Comparison of ENCODE assay signal across 16 cellular contexts in the genomic region with DNA sequence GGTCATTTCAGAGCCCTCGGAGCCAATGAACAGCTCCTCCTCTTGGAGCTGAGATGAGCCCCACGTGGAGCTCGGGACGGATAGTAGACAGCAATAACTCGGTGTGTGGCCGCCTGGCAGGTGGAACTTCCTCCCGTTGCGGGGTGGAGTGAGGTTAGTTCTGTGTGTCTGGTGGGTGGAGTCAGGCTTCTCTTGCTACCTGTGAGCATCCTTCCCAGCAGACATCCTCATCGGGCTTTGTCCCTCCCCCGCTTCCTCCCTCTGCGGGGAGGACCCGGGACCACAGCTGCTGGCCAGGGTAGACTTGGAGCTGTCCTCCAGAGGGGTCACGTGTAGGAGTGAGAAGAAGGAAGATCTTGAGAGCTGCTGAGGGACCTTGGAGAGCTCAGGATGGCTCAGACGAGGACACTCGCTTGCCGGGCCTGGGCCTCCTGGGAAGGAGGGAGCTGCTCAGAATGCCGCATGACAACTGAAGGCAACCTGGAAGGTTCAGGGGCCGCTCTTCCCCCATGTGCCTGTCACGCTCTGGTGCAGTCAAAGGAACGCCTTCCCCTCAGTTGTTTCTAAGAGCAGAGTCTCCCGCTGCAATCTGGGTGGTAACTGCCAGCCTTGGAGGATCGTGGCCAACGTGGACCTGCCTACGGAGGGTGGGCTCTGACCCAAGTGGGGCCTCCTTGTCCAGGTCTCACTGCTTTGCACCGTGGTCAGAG. TPM values are rescaled to one million over a fixed set of nuclear protein-coding genes. Genes with fewer than 3 reads are reported as not detected.
DNase-seq lines count a peak whose midpoint lies in the region; ATAC-seq lines count a peak whose summit lies in the region.
"Had no signal": no experiment of that assay in that cellular context is flagged by ENCODE, and none has a peak within 500 bp of the region (broad histone marks: within the 10 kb centered on the region; RNA-seq: fewer than 3 reads in every experiment).

No MANE protein-coding gene starts in this region.

- no peak overlapping the region for H3K4me3 Mint-ChIP-seq in T-helper 1 cell treated with Interleukin-12 subunit alpha and Interleukin-12 subunit beta and Interleukin-4 antibody, amounts not matched to agents 30 μg/mL and 1 μg/mL, for 36 hours
- H3K4me3 Mint-ChIP-seq in CD8-positive, alpha-beta memory T cell: no peak overlapping the region
- H3K4me3 Mint-ChIP-seq in T-helper 17 cell: no peak overlapping the region

- peaks cover 4% of the 10 kb centered on the region for H3K36me3 Mint-ChIP-seq in T-helper 1 cell treated with Interleukin-12 subunit alpha and Interleukin-12 subunit beta and Interleukin-4 antibody, amounts not matched to agents 30 μg/mL and 1 μg/mL, for 36 hours (ENCODE audit: low read depth)
- H3K36me3 Mint-ChIP-seq in CD8-positive, alpha-beta memory T cell: peaks cover 0 to 42% (median 0%) of the 10 kb centered on the region in 3 donors
- H3K36me3 Mint-ChIP-seq in T-helper 17 cell (ENCODE audit: low read depth): peaks cover 2% of the 10 kb centered on the region

- no peak overlapping the region for H3K4me3 ChIP-seq in CD8-positive, alpha-beta memory T cell (ENCODE audit: low read length)
- H3K4me3 ChIP-seq: lung, stomach had no signal

- H3K36me3 ChIP-seq in CD8-positive, alpha-beta memory T cell (ENCODE audit: insufficient read depth, low read length): no peaks in the 10 kb centered on the region

- no peaks in the 10 kb centered on the region for H3K27me3 ChIP-seq in CD8-positive, alpha-beta memory T cell (ENCODE audit: insufficient read depth, low read length, poor library complexity, severe bottlenecking)
- H3K27me3 ChIP-seq: stomach had no signal

- no peaks in the 10 kb centered on the region for H3K9me3 Mint-ChIP-seq in T-helper 1 cell treated with Interleukin-12 subunit alpha and Interleukin-12 subunit beta and Interleukin-4 antibody, amounts not matched to agents 30 μg/mL and 1 μg/mL, for 36 hours
- no peaks in the 10 kb centered on the region for H3K9me3 Mint-ChIP-seq in CD8-positive, alpha-beta memory T cell

- no peak overlapping the region for H3K27ac ChIP-seq in CD8-positive, alpha-beta memory T cell (ENCODE audit: low read depth, low read length)
- no peak overlapping the region for H3K27ac ChIP-seq in substantia nigra (ENCODE audit: low read depth, low read length, poor library complexity, severe bottlenecking)

- ATAC-seq in T-helper 17 cell (no peak), sciatic nerve (no peak)
- ATAC-seq: esophagus mucosa, HCT116 had no signal

- H3K27me3 Mint-ChIP-seq in T-helper 1 cell treated with Interleukin-12 subunit alpha and Interleukin-12 subunit beta and Interleukin-4 antibody, amounts not matched to agents 30 μg/mL and 1 μg/mL, for 36 hours (ENCODE audit: low read depth): no peaks in the 10 kb centered on the region
- no peaks in the 10 kb centered on the region for H3K27me3 Mint-ChIP-seq in CD8-positive, alpha-beta memory T cell
- H3K27me3 Mint-ChIP-seq in T-helper 17 cell: no peaks in the 10 kb centered on the region

- H3K4me1 Mint-ChIP-seq in T-helper 1 cell treated with Interleukin-12 subunit alpha and Interleukin-12 subunit beta and Interleukin-4 antibody, amounts not matched to agents 30 μg/mL and 1 μg/mL, for 36 hours (ENCODE audit: low read depth): peaks cover 13% of the 10 kb centered on the region
- peaks cover 11 to 19% (median 17%) of the 10 kb centered on the region in 3 donors for H3K4me1 Mint-ChIP-seq in CD8-positive, alpha-beta memory T cell
- H3K4me1 Mint-ChIP-seq in T-helper 17 cell: peaks cover 17% of the 10 kb centered on the region

- CTCF ChIA-PET in CD8-positive, alpha-beta memory T cell (lab: Charles Lee): interaction anchor here (1.7 to 1.9 kb wide), 2 partner anchors 48 to 49 kb away, joined by 4 read pairs; no protein-coding TSS in a partner anchor

- no peaks in the 10 kb centered on the region for H3K9me3 ChIP-seq in CD8-positive, alpha-beta memory T cell (ENCODE audit: low read length)
- H3K9me3 ChIP-seq in T-helper 17 cell (ENCODE audit: control insufficient read depth, low read length, poor library complexity, severe bottlenecking): no peaks in the 10 kb centered on the region
- H3K9me3 ChIP-seq: stomach had no signal

- H3K27ac Mint-ChIP-seq in T-helper 1 cell treated with Interleukin-12 subunit alpha and Interleukin-12 subunit beta and Interleukin-4 antibody, amounts not matched to agents 30 μg/mL and 1 μg/mL, for 36 hours: peak overlapping the region; percentile 70
- H3K27ac Mint-ChIP-seq in CD8-positive, alpha-beta memory T cell: peak overlapping the region in 5 of 8 donors; percentile 17 to 86 (median 51)
- H3K27ac Mint-ChIP-seq in T-helper 17 cell: peak overlapping the region; percentile 37

- peaks cover 7% of the 10 kb centered on the region for H3K4me1 ChIP-seq in CD8-positive, alpha-beta memory T cell (ENCODE audit: insufficient read depth, low read length)

- POLR2A ChIA-PET in CD8-positive, alpha-beta memory T cell (lab: Charles Lee): no interaction called here

- DNase-seq in T-helper 1 cell (no peak), T-helper 17 cell (no peak), left kidney (ENCODE audit: low read depth, low spot score) (peak; percentile 91), sciatic nerve (ENCODE audit: low spot score) (no peak), germinal center (ENCODE audit: low spot score) (no peak), substantia nigra (lab: John Stamatoyannopoulos, UW) (no peak)
- no peak for DNase-seq in CD8-positive, alpha-beta memory T cell
- DNase-seq: C1 segment of cervical spinal cord; DMS79 treated with DMSO at 0.1 percent for 48 hours; NCI-H1048; stimulated activated CD4-positive, alpha-beta T cell treated with anti-CD3 and anti-CD28 coated beads, Interleukin-12 subunit alpha, Interleukin-12 subunit beta, amount 100 ng/mL, for 4 hours; stomach had no signal

- intact Hi-C loops in sciatic nerve (cut with DNase I): no loop called here

RNA-seq across cellular contexts. Expression of gene MSANTD1, which starts 5.7 kb away (rescaled TPM):
- under 1 TPM; 0.38 to 0.46 TPM for total RNA-seq in CD8-positive, alpha-beta memory T cell
- not detected for polyA plus RNA-seq in CD8-positive, alpha-beta memory T cell
- total RNA-seq in T-helper 17 cell: 1 to 10 TPM; 1.5 to 1.7 TPM
- total RNA-seq in sciatic nerve: 1.8 TPM

RNA-seq across cellular contexts. Expression of gene RGS12, which starts 49.6 kb away (rescaled TPM):
- total RNA-seq in CD8-positive, alpha-beta memory T cell: 1 to 10 TPM; 2.3 to 2.4 TPM
- polyA plus RNA-seq in CD8-positive, alpha-beta memory T cell: 3.0 TPM
- 1 to 10 TPM; 4.0 to 5.0 TPM for total RNA-seq in T-helper 17 cell
- total RNA-seq in sciatic nerve: 40.7 TPM
